Comparison of ENCODE assay signal across 3 cellular contexts in the genomic region with DNA sequence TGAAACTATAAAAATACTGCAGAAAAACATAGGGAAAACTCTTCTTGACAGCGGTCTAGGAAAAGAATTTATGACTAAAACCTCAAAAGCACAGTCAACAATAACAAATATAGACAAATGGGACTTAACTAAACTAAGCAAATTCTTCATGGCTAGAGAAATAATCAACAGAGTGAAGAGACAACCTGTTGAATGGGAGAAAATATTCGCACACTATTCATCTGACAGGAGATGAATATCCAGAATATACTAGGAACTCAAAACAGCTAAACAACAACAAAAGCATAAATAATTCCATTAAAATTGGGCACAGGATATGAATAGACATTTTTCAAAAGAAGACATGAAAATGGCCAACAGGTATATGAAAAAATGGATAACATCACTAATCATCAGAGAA.
"Had no signal": no experiment of that assay in that cellular context is flagged by ENCODE, and none has a peak within 500 bp of the region (broad histone marks: within the 10 kb centered on the region; RNA-seq: fewer than 3 reads in every experiment).

No MANE protein-coding gene starts in this region.

- DNase-seq: GDM1, GF-D8 had no signal

- H3K4me3 ChIP-seq: GM12878 had no signal
